In the genomic region with DNA sequence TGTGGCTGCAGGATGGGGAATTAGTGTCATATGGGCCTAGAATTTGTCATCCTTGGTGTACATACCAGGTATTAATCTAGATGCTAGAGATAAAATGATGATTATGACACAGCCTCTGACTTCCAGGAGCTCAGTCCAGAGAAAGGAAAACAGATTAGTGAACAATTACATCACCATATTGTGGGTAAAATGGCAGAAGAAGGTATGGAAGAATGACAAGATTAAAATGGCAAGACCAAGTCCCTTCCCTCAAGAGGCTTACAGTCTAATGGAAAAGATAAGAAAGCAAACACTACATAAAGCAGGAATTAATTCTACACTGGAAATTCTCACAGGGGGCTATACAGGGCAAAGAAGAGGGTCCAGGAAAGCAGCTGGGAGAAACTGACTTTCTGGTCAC, we compare ENCODE assay signal across 27 cellular contexts. TPM values are rescaled to one million over a fixed set of nuclear protein-coding genes. Genes with fewer than 3 reads are reported as not detected.
A peak's percentile ranks its signal among the peaks of the same experiment; 100 is the strongest.
DNase-seq lines count a peak whose midpoint lies in the region; ATAC-seq and TF ChIP-seq lines count a peak whose summit lies in the region.
"Had no signal": no experiment of that assay in that cellular context is flagged by ENCODE, and none has a peak within 500 bp of the region (broad histone marks: within the 10 kb centered on the region; RNA-seq: fewer than 3 reads in every experiment).

No MANE protein-coding gene starts in this region.

- H3K36me3 Mint-ChIP-seq in stimulated activated effector memory CD8-positive, alpha-beta T cell treated with anti-CD3 and anti-CD28 coated beads, Interleukin-12 subunit alpha, Interleukin-12 subunit beta, amount 100 ng/mL, for 72 hours, result no peaks in the 10 kb centered on the region
- H3K36me3 Mint-ChIP-seq: CD14-positive monocyte; CD4-positive, alpha-beta memory T cell; CD4-positive, CD25-positive, alpha-beta regulatory T cell; CD8-positive, alpha-beta memory T cell had no signal

- no peak for TF ChIP-seq CTCF in HEK293 (tag by site-specific recombination; IDR thresholded peaks at IDR 0.05)
- no peak for TF ChIP-seq CTCF in spleen (IDR thresholded peaks at IDR 0.05 in 8 of 11, conservative IDR thresholded peaks at IDR 0.05 in 3 of 11)

- ATAC-seq in stimulated activated effector memory CD8-positive, alpha-beta T cell treated with anti-CD3 and anti-CD28 coated beads, Interleukin-12 subunit alpha, Interleukin-12 subunit beta, amount 100 ng/mL, for 72 hours, result peak; percentile 24

- H3K27ac Mint-ChIP-seq in stimulated activated effector memory CD8-positive, alpha-beta T cell treated with anti-CD3 and anti-CD28 coated beads, Interleukin-12 subunit alpha, Interleukin-12 subunit beta, amount 100 ng/mL, for 72 hours, result no peak overlapping the region
- H3K27ac Mint-ChIP-seq: CD14-positive monocyte; CD4-positive, alpha-beta memory T cell; CD4-positive, CD25-positive, alpha-beta regulatory T cell; CD8-positive, alpha-beta memory T cell had no signal

- H3K27ac ChIP-seq in HEK293 (ENCODE audit: extremely low read depth, low read depth, low read length), result no peak overlapping the region
- H3K27ac ChIP-seq in spleen, result no peak overlapping the region
- H3K27ac ChIP-seq: BLaER1 had no signal

- peaks cover 8% of the 10 kb centered on the region for H3K4me1 Mint-ChIP-seq in stimulated activated effector memory CD8-positive, alpha-beta T cell treated with anti-CD3 and anti-CD28 coated beads, Interleukin-12 subunit alpha, Interleukin-12 subunit beta, amount 100 ng/mL, for 72 hours
- H3K4me1 Mint-ChIP-seq: CD14-positive monocyte; CD4-positive, alpha-beta memory T cell; CD8-positive, alpha-beta memory T cell had no signal

- intact Hi-C loops in spleen (cut with DNase I; ENCODE audit: low total_unique reads), result no loop called here

- CTCF ChIA-PET in HEK293 (lab: Yijun Ruan, JAX), result interaction anchor here (0.6 to 11.8 kb wide), 7 partner anchors 12 to 208 kb away, joined by 3 to 184 read pairs (median 6); no protein-coding TSS in a partner anchor

- H3K36me3 ChIP-seq in HEK293 (ENCODE audit: control insufficient read depth in 2 of 2, insufficient read depth in 1 of 2, low read length in 2 of 2), result no peaks in the 10 kb centered on the region
- H3K36me3 ChIP-seq in spleen, result no peaks in the 10 kb centered on the region
- H3K36me3 ChIP-seq: BE2C, BLaER1 had no signal

- H3K9me3 ChIP-seq in HEK293 (ENCODE audit: control insufficient read depth, insufficient read depth, low read depth, low read length) (no peaks in the 10 kb centered on the region), spleen (no peaks in the 10 kb centered on the region)
- H3K9me3 ChIP-seq: BE2C, BLaER1 had no signal

- peak; percentile 7 for DNase-seq in ELR (ENCODE audit: low read depth)
- DNase-seq in amniotic epithelial cell (ENCODE audit: low read depth), result peak; percentile 13
- DNase-seq in stimulated activated effector memory CD8-positive, alpha-beta T cell treated with anti-CD3 and anti-CD28 coated beads, Interleukin-12 subunit alpha, Interleukin-12 subunit beta, amount 100 ng/mL, for 72 hours (ENCODE audit: low spot score in 2 of 2), result no peak
- no peak for DNase-seq in Kasumi-1 (lab: John Stamatoyannopoulos, UW)
- DNase-seq in mesenteric fat pad (ENCODE audit: low spot score), result no peak
- no peak for DNase-seq in spleen
- DNase-seq: 8988T; ACHN; BE2C; C1 segment of cervical spinal cord; CD4-positive, alpha-beta memory T cell; CD4-positive, CD25-positive, alpha-beta regulatory T cell; CD8-positive, alpha-beta memory T cell; COR-L47; DMS 273 treated with DMSO at 0.1 percent for 48 hours; DMS153; DMS53; DMS79; DND-41; EL; GF-D8 had no signal

- H3K4me3 ChIP-seq in HEK293 (ENCODE audit: low read depth, low read length), result no peak overlapping the region
- no peak overlapping the region for H3K4me3 ChIP-seq in spleen
- H3K4me3 ChIP-seq: BLaER1 had no signal

- H3K9me3 Mint-ChIP-seq in stimulated activated effector memory CD8-positive, alpha-beta T cell treated with anti-CD3 and anti-CD28 coated beads, Interleukin-12 subunit alpha, Interleukin-12 subunit beta, amount 100 ng/mL, for 72 hours, result no peaks in the 10 kb centered on the region
- H3K9me3 Mint-ChIP-seq: CD8-positive, alpha-beta memory T cell had no signal

- H3K4me1 ChIP-seq in HEK293 (ENCODE audit: control insufficient read depth, insufficient read depth, low read length) (no peaks in the 10 kb centered on the region), spleen (no peaks in the 10 kb centered on the region)
- H3K4me1 ChIP-seq: BE2C, BLaER1 had no signal

- H3K4me3 Mint-ChIP-seq in stimulated activated effector memory CD8-positive, alpha-beta T cell treated with anti-CD3 and anti-CD28 coated beads, Interleukin-12 subunit alpha, Interleukin-12 subunit beta, amount 100 ng/mL, for 72 hours, result no peak overlapping the region
- H3K4me3 Mint-ChIP-seq: CD14-positive monocyte; CD4-positive, alpha-beta memory T cell; CD4-positive, CD25-positive, alpha-beta regulatory T cell; CD8-positive, alpha-beta memory T cell had no signal

- peaks cover 0 to 4% (median 0%) of the 10 kb centered on the region in 7 donors for H3K27me3 ChIP-seq in spleen (replicated peaks in 1 of 7)
- H3K27me3 ChIP-seq: BE2C, BLaER1 had no signal

- no peak for TF ChIP-seq POLR2A in spleen (IDR thresholded peaks at IDR 0.05)

- POLR2A ChIA-PET in HEK293 (lab: Yijun Ruan, JAX), result interaction anchor here (0.6 to 5.1 kb wide), 2 partner anchors 26 to 30 kb away, joined by 3 to 17 read pairs; partner anchors contain the start of gene TYMS

TF ChIP-seq in HEK293, 187 proteins besides CTCF, POLR2A, EP300 and RAD21:
- peak; percentile 11 for TF ChIP-seq SETDB1 (IDR thresholded peaks at IDR 0.05; ENCODE audit: insufficient read length, low read length)
- TF ChIP-seq, protein P1, sequence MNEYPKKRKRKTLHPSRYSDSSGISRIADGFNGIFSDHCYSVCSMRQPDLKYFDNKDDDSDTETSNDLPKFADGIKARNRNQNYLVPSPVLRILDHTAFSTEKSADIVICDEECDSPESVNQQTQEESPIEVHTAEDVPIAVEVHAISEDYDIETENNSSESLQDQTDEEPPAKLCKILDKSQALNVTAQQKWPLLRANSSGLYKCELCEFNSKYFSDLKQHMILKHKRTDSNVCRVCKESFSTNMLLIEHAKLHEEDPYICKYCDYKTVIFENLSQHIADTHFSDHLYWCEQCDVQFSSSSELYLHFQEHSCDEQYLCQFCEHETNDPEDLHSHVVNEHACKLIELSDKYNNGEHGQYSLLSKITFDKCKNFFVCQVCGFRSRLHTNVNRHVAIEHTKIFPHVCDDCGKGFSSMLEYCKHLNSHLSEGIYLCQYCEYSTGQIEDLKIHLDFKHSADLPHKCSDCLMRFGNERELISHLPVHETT (tag by site-specific recombination; IDR thresholded peaks at IDR 0.05), result no peak
- no peak for TF ChIP-seq ZNF274 (IDR thresholded peaks at IDR 0.05; ENCODE audit: low read length)
- no peak for TF ChIP-seq ZNF274 (tag by site-specific recombination; IDR thresholded peaks at IDR 0.05; ENCODE audit: borderline replicate concordance)
- TF ChIP-seq REST (tag by site-specific recombination; IDR thresholded peaks at IDR 0.05), result no peak

RNA-seq across cellular contexts. Expression of gene TYMS, which starts 25.9 kb away (rescaled TPM):
- total RNA-seq in mesenteric fat pad (1.2 TPM), spleen (10 to 100 TPM in 4 of 7 donors, 1 to 10 TPM in 3; 4.4 to 17.7 (median 14.4) TPM)
- 10 to 100 TPM in 2 of 3 donors, 1 to 10 TPM in 1; 4.4 to 24.7 (median 16.1) TPM for polyA plus RNA-seq in spleen
- total RNA-seq: CD4-positive, alpha-beta memory T cell had no signal
- polyA plus RNA-seq: CD14-positive monocyte had no signal

RNA-seq across cellular contexts. Expression of gene CLUL1, which starts 34.8 kb away (rescaled TPM):
- total RNA-seq in mesenteric fat pad, result not detected
- 1 to 10 TPM in 1 of 7 donors, under 1 TPM in 1, not detected in 5; 0.61 to 5.1 TPM for total RNA-seq in spleen
- not detected for polyA plus RNA-seq in spleen
- total RNA-seq: CD4-positive, alpha-beta memory T cell; CD4-positive, CD25-positive, alpha-beta regulatory T cell; CD8-positive, alpha-beta memory T cell; Daoy had no signal
- polyA plus RNA-seq: AG04450; CD14-positive monocyte; CD4-positive, alpha-beta memory T cell; CD4-positive, CD25-positive, alpha-beta regulatory T cell had no signal

RNA-seq across cellular contexts. Expression of gene CETN1, which starts 51.4 kb away (rescaled TPM):
- total RNA-seq in mesenteric fat pad (not detected), spleen (not detected)
- polyA plus RNA-seq in spleen, result not detected
- total RNA-seq: A673; CD4-positive, alpha-beta memory T cell; CD4-positive, CD25-positive, alpha-beta regulatory T cell; CD8-positive, alpha-beta memory T cell; Daoy had no signal
- polyA plus RNA-seq: AG04450; CD14-positive monocyte; CD4-positive, alpha-beta memory T cell; CD4-positive, CD25-positive, alpha-beta regulatory T cell; CD8-positive, alpha-beta memory T cell had no signal

Comparison
In these comparisons a context has a peak if more than half of its experiments do, and no peak if none do; other contexts are left out.
1. DNase-seq: peak in ELR (single experiment) and amniotic epithelial cell (single experiment); none in stimulated activated effector memory CD8-positive, alpha-beta T cell treated with anti-CD3 and anti-CD28 coated beads, Interleukin-12 subunit alpha, Interleukin-12 subunit beta, amount 100 ng/mL, for 72 hours (0 of 2), Kasumi-1 (0 of 2), mesenteric fat pad (single experiment) and spleen (single experiment).